In the genomic region with DNA sequence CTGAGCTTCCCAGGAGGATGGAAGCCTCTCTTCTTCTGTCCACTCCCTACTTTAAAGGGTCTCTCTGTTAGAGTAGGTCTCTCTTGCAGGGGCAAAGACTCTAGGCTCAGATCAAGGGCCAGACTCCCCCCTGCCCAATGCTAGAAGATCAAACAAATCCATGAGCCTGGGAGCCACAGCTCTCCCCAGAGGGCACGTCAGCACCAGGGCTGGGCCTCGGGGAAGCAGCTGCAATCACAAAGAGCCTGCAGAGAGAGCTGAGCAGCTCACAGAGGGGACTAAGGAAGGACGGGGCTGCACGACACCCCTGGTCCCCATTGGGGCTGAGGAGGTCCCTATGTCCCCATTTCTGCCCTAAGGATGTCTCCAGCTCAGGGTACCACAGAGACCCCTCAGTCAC, we compare ENCODE assay signal across 20 cellular contexts. TPM values are rescaled to one million over a fixed set of nuclear protein-coding genes. Genes with fewer than 3 reads are reported as not detected.
DNase-seq lines count a peak whose midpoint lies in the region; ATAC-seq, FAIRE-seq and TF ChIP-seq lines count a peak whose summit lies in the region.
"Had no signal": no experiment of that assay in that cellular context is flagged by ENCODE, and none has a peak within 500 bp of the region (broad histone marks: within the 10 kb centered on the region; RNA-seq: fewer than 3 reads in every experiment).

No MANE protein-coding gene starts in this region.

- WGBS in pancreas, 2 donors, result 46% methylated on average over 4 of the region's 4 CpGs

- peaks cover 27% of the 10 kb centered on the region for H3K27me3 Mint-ChIP-seq in activated T-helper 17 cell treated with anti-CD3 and anti-CD28 coated beads, Interleukin-2, amount 50 U/mL, for 72 hours

- H3K4me1 Mint-ChIP-seq in activated T-helper 17 cell treated with anti-CD3 and anti-CD28 coated beads, Interleukin-2, amount 50 U/mL, for 72 hours, result no peaks in the 10 kb centered on the region

- intact Hi-C loops in head of caudate nucleus (cut with DNase I), result no loop called here
- intact Hi-C loops in left colon (cut with DNase I, micrococcal nuclease), result no loop called here
- intact Hi-C loops in pancreas (cut with DNase I), result no loop called here

- H3K27ac ChIP-seq in pancreas, result no peak overlapping the region
- H3K27ac ChIP-seq: KMS-11 had no signal

- no peak for FAIRE-seq in pancreas (lab: Jason Lieb, UNC)
- FAIRE-seq: A204.1, HepG2, RCC 7860 had no signal

- H3K4me1 ChIP-seq in pancreas, result no peaks in the 10 kb centered on the region

- H3K9me3 ChIP-seq in pancreas, result no peaks in the 10 kb centered on the region

- no peak overlapping the region for H3K4me3 ChIP-seq in pancreas

- no peak for TF ChIP-seq CTCF in pancreas (IDR thresholded peaks at IDR 0.05)

- H3K36me3 ChIP-seq in pancreas, result no peaks in the 10 kb centered on the region

- H3K36me3 Mint-ChIP-seq in activated T-helper 17 cell treated with anti-CD3 and anti-CD28 coated beads, Interleukin-2, amount 50 U/mL, for 72 hours (ENCODE audit: low read depth), result no peaks in the 10 kb centered on the region

- DNase-seq in Ammon's horn (ENCODE audit: low spot score) (peak; percentile 83), head of caudate nucleus (peak; percentile 61 to 90 (median 81)), occipital lobe (lab: John Stamatoyannopoulos, UW) (peak; percentile 37), HUDEP-2 (lab: John Stamatoyannopoulos, UW; ENCODE audit: unreplicated experiment in 76 of 76) (no peak), left colon (no peak), pancreas (no peak)
- DNase-seq: DMS53, GOT3, NCI-H1092 treated with DMSO at 0.1 percent for 48 hours, NCI-H187, NCI-H2171, NCI-H446 treated with DMSO at 0.1 percent for 48 hours, NCI-H774, SHP77 had no signal

- no peaks in the 10 kb centered on the region for H3K9me3 Mint-ChIP-seq in activated T-helper 17 cell treated with anti-CD3 and anti-CD28 coated beads, Interleukin-2, amount 50 U/mL, for 72 hours

- H3K27me3 ChIP-seq in pancreas, result no peaks in the 10 kb centered on the region

- no peak for ATAC-seq in activated T-helper 17 cell treated with anti-CD3 and anti-CD28 coated beads, Interleukin-2, amount 50 U/mL, for 72 hours (replicated peaks)
- ATAC-seq in GM21515 (IDR thresholded peaks at IDR 0.05; ENCODE audit: unreplicated experiment) (no peak), left colon (no peak), pancreas (no peak)
- ATAC-seq: HepG2 had no signal

- no peak overlapping the region for H3K4me3 Mint-ChIP-seq in activated T-helper 17 cell treated with anti-CD3 and anti-CD28 coated beads, Interleukin-2, amount 50 U/mL, for 72 hours

- H3K27ac Mint-ChIP-seq in activated T-helper 17 cell treated with anti-CD3 and anti-CD28 coated beads, Interleukin-2, amount 50 U/mL, for 72 hours, result peak overlapping the region; percentile 31

RNA-seq across cellular contexts. Expression of a gene that starts 3.9 kb away (rescaled TPM):
- total RNA-seq in activated T-helper 17 cell treated with anti-CD3 and anti-CD28 coated beads, Interleukin-2, amount 50 U/mL, for 72 hours, result not detected
- 22.8 TPM for total RNA-seq in occipital lobe
- under 1 TPM; 0.15 to 0.64 TPM for total RNA-seq in left colon
- total RNA-seq in pancreas, result under 1 TPM in 5 of 6 donors, not detected in 1; 0.09 to 0.44 (median 0.25) TPM
- polyA plus RNA-seq in pancreas, result under 1 TPM; 0.09 to 0.27 TPM
- total RNA-seq: HepG2 had no signal
- polyA plus RNA-seq: HepG2 had no signal

RNA-seq across cellular contexts. Expression of a gene that starts 37.4 kb away (rescaled TPM):
- 1 to 10 TPM; 3.1 to 3.9 TPM for total RNA-seq in activated T-helper 17 cell treated with anti-CD3 and anti-CD28 coated beads, Interleukin-2, amount 50 U/mL, for 72 hours
- total RNA-seq in occipital lobe (3.4 TPM), left colon (1 to 10 TPM; 1.7 to 2.0 TPM), pancreas (1 to 10 TPM in 4 of 6 donors, under 1 TPM in 2; 0.67 to 2.5 (median 1.2) TPM)
- 1 to 10 TPM; 2.0 to 2.4 TPM for polyA plus RNA-seq in pancreas

Comparison
In these comparisons a context has a peak if more than half of its experiments do, and no peak if none do; other contexts are left out.
1. DNase-seq: peak in Ammon's horn (single experiment), head of caudate nucleus (42 of 42) and occipital lobe (single experiment); none in HUDEP-2 (0 of 76), left colon (0 of 2) and pancreas (0 of 6).
2. RNA of a gene that starts 3.9 kb away (total RNA-seq): 22.8 TPM in occipital lobe (single experiment); 0.15 to 0.64 TPM in left colon, 0.09 to 0.44 TPM in pancreas and not detected in activated T-helper 17 cell treated with anti-CD3 and anti-CD28 coated beads, Interleukin-2, amount 50 U/mL, for 72 hours; every median in the first group is over 10 times any median in the second.